In genomic region chr6:137764464-137764863, GRCh38 we compare ENCODE assay signal across 20 cellular contexts.
DNase-seq lines count a peak whose midpoint lies in the region; ATAC-seq and TF ChIP-seq lines count a peak whose summit lies in the region.
"Had no signal": no experiment of that assay in that cellular context is flagged by ENCODE, and none has a peak within 500 bp of the region (broad histone marks: within the 10 kb centered on the region; RNA-seq: fewer than 3 reads in every experiment).

No MANE protein-coding gene starts in this region.

- TF ChIP-seq POLR2A in breast epithelium (IDR thresholded peaks at IDR 0.05), result no peak
- TF ChIP-seq POLR2A in spleen (IDR thresholded peaks at IDR 0.05), result no peak

- POLR2A ChIA-PET in MCF 10A (lab: Yijun Ruan, JAX), result interaction anchor here (0.9 to 1.5 kb wide), 2 partner anchors 35 to 45 kb away, joined by 3 to 5 read pairs; no protein-coding TSS in a partner anchor

- intact Hi-C loops in MCF 10A (cut with micrococcal nuclease) (loop anchor here (1.0 kb wide), 1 partner anchor 32 kb away; no protein-coding TSS in a partner anchor), breast epithelium (cut with DNase I; ENCODE audit: low total_unique reads) (no loop called here), spleen (cut with DNase I; ENCODE audit: low total_unique reads) (no loop called here)

- no peaks in the 10 kb centered on the region for H3K27me3 ChIP-seq in breast epithelium
- H3K27me3 ChIP-seq in adipocyte (replicated peaks; ENCODE audit: control insufficient read depth, insufficient read depth, low read length), result no peaks in the 10 kb centered on the region
- no peaks in the 10 kb centered on the region for H3K27me3 ChIP-seq in spleen (replicated peaks in 1 of 7)
- H3K27me3 ChIP-seq: esophagus muscularis mucosa had no signal

- CTCF ChIA-PET in MCF 10A (lab: Yijun Ruan, JAX), result interaction anchor here (0.8 kb wide), 1 partner anchor 919 kb away, joined by 3 read pairs; no protein-coding TSS in a partner anchor

- H3K27me3 Mint-ChIP-seq in MCF 10A (ENCODE audit: insufficient read depth, unreplicated experiment), result no peaks in the 10 kb centered on the region
- H3K27me3 Mint-ChIP-seq: activated CD4-positive, alpha-beta memory T cell treated with anti-CD3 and anti-CD28 coated beads, Interleukin-2, amount 10 ng/mL, durations not matched to agents 7 days and 5 days had no signal

- H3K36me3 Mint-ChIP-seq in MCF 10A (ENCODE audit: insufficient read depth, unreplicated experiment), result no peaks in the 10 kb centered on the region

- no peak overlapping the region for H3K4me3 Mint-ChIP-seq in MCF 10A (ENCODE audit: unreplicated experiment)
- H3K4me3 Mint-ChIP-seq: activated CD4-positive, alpha-beta memory T cell treated with anti-CD3 and anti-CD28 coated beads, Interleukin-2, amount 10 ng/mL, durations not matched to agents 7 days and 5 days had no signal

- H3K9me3 Mint-ChIP-seq in MCF 10A (ENCODE audit: unreplicated experiment), result no peaks in the 10 kb centered on the region
- H3K9me3 Mint-ChIP-seq: activated CD4-positive, alpha-beta memory T cell treated with anti-CD3 and anti-CD28 coated beads, Interleukin-2, amount 10 ng/mL, durations not matched to agents 7 days and 5 days had no signal

- H3K27ac Mint-ChIP-seq in MCF 10A (ENCODE audit: low read depth, unreplicated experiment), result peak overlapping the region; percentile 71
- H3K27ac Mint-ChIP-seq: activated CD4-positive, alpha-beta memory T cell treated with anti-CD3 and anti-CD28 coated beads, Interleukin-2, amount 10 ng/mL, durations not matched to agents 7 days and 5 days had no signal

- DNase-seq in MCF 10A (ENCODE audit: unreplicated experiment), result peak; percentile 17
- DNase-seq in breast epithelium (ENCODE audit: low spot score in 2 of 2), result no peak
- peak; percentile 61 for DNase-seq in adipocyte (ENCODE audit: low read depth)
- peak; percentile 85 for DNase-seq in fibroblast of mammary gland (ENCODE audit: low read depth)
- DNase-seq in stromal cell of bone marrow (ENCODE audit: low read depth), result peak; percentile 91
- DNase-seq in GOT3 (lab: John Stamatoyannopoulos, UW), result no peak
- DNase-seq in spleen, result no peak
- DNase-seq: activated CD4-positive, alpha-beta memory T cell treated with anti-CD3 and anti-CD28 coated beads, Interleukin-2, amount 10 ng/mL, durations not matched to agents 7 days and 5 days; activated effector memory CD4-positive, alpha-beta T cell treated with anti-CD3 and anti-CD28 coated beads, Interleukin-2, amount 50 U/mL, for 16 hours; cerebellar nuclear complex; DMS 273 treated with DMSO at 0.1 percent for 48 hours; KG1; mucosa of descending colon; NCI-H1930; SIG-M5 had no signal

- H3K9ac ChIP-seq in adipocyte (ENCODE audit: low read length), result no peak overlapping the region
- H3K9ac ChIP-seq: parathyroid adenoma had no signal

- no peak for ATAC-seq in HG03108 (IDR thresholded peaks at IDR 0.05; ENCODE audit: unreplicated experiment)
- ATAC-seq: mucosa of descending colon had no signal

- H3K4me1 ChIP-seq in breast epithelium (no peaks in the 10 kb centered on the region), adipocyte (ENCODE audit: control insufficient read depth, insufficient read depth, low read length) (peaks cover 32% of the 10 kb centered on the region), spleen (peaks cover 0 to 26% (median 15%) of the 10 kb centered on the region in 6 donors)
- H3K4me1 ChIP-seq: parathyroid adenoma had no signal

- TF ChIP-seq CTCF in MCF 10A (IDR thresholded peaks at IDR 0.05; ENCODE audit: unreplicated experiment) (no peak), breast epithelium (IDR thresholded peaks at IDR 0.05) (no peak), fibroblast of mammary gland (conservative IDR thresholded peaks at IDR 0.05; ENCODE audit: control insufficient read depth, insufficient read depth, low read depth, low read length) (no peak), spleen (IDR thresholded peaks at IDR 0.05 in 8 of 11, conservative IDR thresholded peaks at IDR 0.05 in 3 of 11) (no peak)

- no TSS peak for BruUV-seq in MCF 10A (replicated peaks; lab: Mats Ljungman, UMichigan)

- no peak overlapping the region for H3K27ac ChIP-seq in breast epithelium
- H3K27ac ChIP-seq in spleen, result no peak overlapping the region
- H3K27ac ChIP-seq: 22Rv1, esophagus muscularis mucosa, parathyroid adenoma, thoracic aorta had no signal

- H3K9me3 ChIP-seq in breast epithelium, result no peaks in the 10 kb centered on the region
- H3K9me3 ChIP-seq in adipocyte (ENCODE audit: control insufficient read depth, low read length), result no peaks in the 10 kb centered on the region
- peaks cover 0 to 5% (median 0%) of the 10 kb centered on the region in 8 donors for H3K9me3 ChIP-seq in spleen
- H3K9me3 ChIP-seq: mucosa of descending colon, thoracic aorta had no signal

- H3K4me3 ChIP-seq in breast epithelium (no peak overlapping the region), adipocyte (ENCODE audit: low read length) (no peak overlapping the region), fibroblast of mammary gland (ENCODE audit: control insufficient read depth, low read depth, low read length) (no peak overlapping the region), spleen (no peak overlapping the region)
- H3K4me3 ChIP-seq: esophagus muscularis mucosa, mucosa of descending colon, thoracic aorta had no signal

- no peaks in the 10 kb centered on the region for H3K36me3 ChIP-seq in breast epithelium
- H3K36me3 ChIP-seq in adipocyte (ENCODE audit: control insufficient read depth, insufficient read depth, low read length, severe bottlenecking), result no peaks in the 10 kb centered on the region
- H3K36me3 ChIP-seq in spleen, result no peaks in the 10 kb centered on the region
- H3K36me3 ChIP-seq: esophagus muscularis mucosa, thoracic aorta had no signal

- H3K4me1 Mint-ChIP-seq in MCF 10A (ENCODE audit: insufficient read depth, unreplicated experiment), result peaks cover 29% of the 10 kb centered on the region

Comparison
In these comparisons a context has a peak if more than half of its experiments do, and no peak if none do; other contexts are left out.
1. DNase-seq: peak in MCF 10A (single experiment), adipocyte (single experiment), fibroblast of mammary gland (single experiment) and stromal cell of bone marrow (single experiment); none in breast epithelium (0 of 2), GOT3 (single experiment) and spleen (single experiment).